ENCODE assay signal across 16 cellular contexts in genomic region chr3:55483196-55484095, GRCh38. TPM values are rescaled to one million over a fixed set of nuclear protein-coding genes. Genes with fewer than 3 reads are reported as not detected.
DNase-seq lines count a peak whose midpoint lies in the region; ATAC-seq and TF ChIP-seq lines count a peak whose summit lies in the region.
"Had no signal": no experiment of that assay in that cellular context is flagged by ENCODE, and none has a peak within 500 bp of the region (broad histone marks: within the 10 kb centered on the region; RNA-seq: fewer than 3 reads in every experiment).

No MANE protein-coding gene starts in this region.

- peak overlapping the region; percentile 100 for H3K4ac ChIP-seq in IMR-90 (ENCODE audit: low read depth, low read length)

- ATAC-seq in IMR-90 (ENCODE audit: low read depth), result no peak
- ATAC-seq in activated CD8-positive, alpha-beta T cell treated with anti-CD3 and anti-CD28 coated beads, Interleukin-2, amount 10 ng/mL, durations not matched to agents 7 days and 5 days, result no peak
- ATAC-seq: activated CD8-positive, alpha-beta T cell treated with anti-CD3 and anti-CD28 coated beads for 36 hours; heart right ventricle had no signal

- peaks cover 49% of the 10 kb centered on the region for H3K27me3 Mint-ChIP-seq in nephron (ENCODE audit: low read depth)
- H3K27me3 Mint-ChIP-seq in Caco-2 (ENCODE audit: insufficient read depth, unreplicated experiment), result peaks cover 6% of the 10 kb centered on the region
- peaks cover 79% of the 10 kb centered on the region for H3K27me3 Mint-ChIP-seq in activated CD8-positive, alpha-beta T cell treated with anti-CD3 and anti-CD28 coated beads, Interleukin-2, amount 10 ng/mL, durations not matched to agents 7 days and 5 days (ENCODE audit: low read depth)

- peak overlapping the region; percentile 90 to 99 for H4K8ac ChIP-seq in IMR-90 (ENCODE audit: low read depth in 2 of 2, low read length in 2 of 2)

- H3K23ac ChIP-seq in IMR-90 (ENCODE audit: low read depth, low read length), result peak overlapping the region; percentile 99

- H3K9ac ChIP-seq in IMR-90 (ENCODE audit: low read depth, low read length), result peak overlapping the region; percentile 99

- peaks cover 41% of the 10 kb centered on the region for H3K4me1 Mint-ChIP-seq in nephron
- H3K4me1 Mint-ChIP-seq in Caco-2 (ENCODE audit: low read depth, unreplicated experiment), result no peaks in the 10 kb centered on the region
- H3K4me1 Mint-ChIP-seq in activated CD8-positive, alpha-beta T cell treated with anti-CD3 and anti-CD28 coated beads, Interleukin-2, amount 10 ng/mL, durations not matched to agents 7 days and 5 days (ENCODE audit: low read depth), result peaks cover 19% of the 10 kb centered on the region

- peak overlapping the region; percentile 83 for H2BK20ac ChIP-seq in IMR-90 (ENCODE audit: low read depth, low read length)

- no peak for DNase-seq in AG09309 (ENCODE audit: low read depth)
- no peak for DNase-seq in IMR-90
- DNase-seq in DMS153 (lab: John Stamatoyannopoulos, UW), result no peak
- DNase-seq in Caco-2, result no peak
- DNase-seq in NCI-H345 treated with DMSO at 0.1 percent for 48 hours (lab: John Stamatoyannopoulos, UW; ENCODE audit: unreplicated experiment), result no peak
- no peak for DNase-seq in activated CD8-positive, alpha-beta T cell treated with anti-CD3 and anti-CD28 coated beads, Interleukin-2, amount 10 ng/mL, durations not matched to agents 7 days and 5 days
- DNase-seq: activated CD8-positive, alpha-beta T cell treated with anti-CD3 and anti-CD28 coated beads for 36 hours; activated naive CD4-positive, alpha-beta T cell treated with anti-CD3 and anti-CD28 coated beads, Interleukin-2, amount 10 ng/mL, durations not matched to agents 7 days and 5 days; DMS79 treated with DMSO at 0.1 percent for 48 hours; heart right ventricle; NCI-H2171; spleen; T-helper 9 cell had no signal

- H3K4me3 Mint-ChIP-seq in nephron (peak overlapping the region; percentile 94 to 97 (median 94)), Caco-2 (ENCODE audit: unreplicated experiment) (no peak overlapping the region)
- no peak overlapping the region for H3K4me3 Mint-ChIP-seq in activated CD8-positive, alpha-beta T cell treated with anti-CD3 and anti-CD28 coated beads, Interleukin-2, amount 10 ng/mL, durations not matched to agents 7 days and 5 days
- H3K4me3 Mint-ChIP-seq: activated CD8-positive, alpha-beta T cell treated with anti-CD3 and anti-CD28 coated beads for 36 hours; activated naive CD4-positive, alpha-beta T cell treated with anti-CD3 and anti-CD28 coated beads, Interleukin-2, amount 10 ng/mL, durations not matched to agents 7 days and 5 days had no signal

- H3K18ac ChIP-seq in IMR-90 (ENCODE audit: low read depth, low read length), result peak overlapping the region; percentile 88

- peak overlapping the region; percentile 98 for H2BK120ac ChIP-seq in IMR-90 (ENCODE audit: low read depth, low read length)

- H3K14ac ChIP-seq in IMR-90 (replicated peaks; ENCODE audit: low read depth, low read length), result peak overlapping the region; percentile 99

- POLR2A ChIA-PET in IMR-90 (lab: Charles Lee; ENCODE audit: unreplicated experiment), result interaction anchor here (0.6 to 1.9 kb wide), 4 partner anchors 153 to 332 kb away, joined by 3 to 8 read pairs (median 4); no protein-coding TSS in a partner anchor
- POLR2A ChIA-PET in Caco-2 (lab: Charles Lee), result no interaction called here
- POLR2A ChIA-PET in activated CD8-positive, alpha-beta T cell treated with anti-CD3 and anti-CD28 coated beads, Interleukin-2, amount 10 ng/mL, durations not matched to agents 7 days and 5 days (lab: Charles Lee), result no interaction called here

- H3K56ac ChIP-seq in IMR-90 (ENCODE audit: extremely low read depth, insufficient read depth, low read length), result peak overlapping the region; percentile 95

- peaks cover 0 to 17% of the 10 kb centered on the region in 2 experiments; a peak in 1 of 4 replicates for H3K79me1 ChIP-seq in IMR-90 (ENCODE audit: low read depth in 1 of 2, low read length in 2 of 2)

- no peak for TF ChIP-seq POLR2A in IMR-90 (IDR thresholded peaks at IDR 0.05; ENCODE audit: low read depth, low read length)

- peak overlapping the region; percentile 97 for H4K5ac ChIP-seq in IMR-90 (ENCODE audit: low read depth, low read length)

- in situ Hi-C loops in IMR-90 (cut with MboI; ENCODE audit: low sequenced_read_pairs), result loop anchor here (5.0 to 10.0 kb wide), 7 partner anchors 316 to 1059 kb away; no protein-coding TSS in a partner anchor

- intact Hi-C loops in IMR-90 (cut with micrococcal nuclease) (loop anchor here (2.0 to 10.0 kb wide), 4 partner anchors 263 to 651 kb away; no protein-coding TSS in a partner anchor), Caco-2 (cut with micrococcal nuclease; ENCODE audit: unreplicated experiment) (no loop called here)

- TF ChIP-seq CTCF in AG09309 (IDR thresholded peaks at IDR 0.05; ENCODE audit: control insufficient read depth, insufficient read depth, low read depth, low read length, missing control alignments) (no peak), IMR-90 (conservative IDR thresholded peaks at IDR 0.05; ENCODE audit: low read depth, low read length) (no peak), nephron (IDR thresholded peaks at IDR 0.05; ENCODE audit: unreplicated experiment in 3 of 3) (no peak), Caco-2 (IDR thresholded peaks at IDR 0.05; ENCODE audit: insufficient read depth in 1 of 2, low read depth in 1 of 2, low read length in 1 of 2, severe bottlenecking in 1 of 2, unreplicated experiment in 1 of 2) (no peak)

- peak overlapping the region; percentile 97 for H2BK5ac ChIP-seq in IMR-90 (ENCODE audit: low read depth, low read length, poor library complexity, severe bottlenecking)

- dilution Hi-C loops in IMR-90 (cut with HindIII; ENCODE audit: low sequenced_read_pairs, unreplicated experiment), result no loop called here

- CTCF ChIA-PET in IMR-90 (lab: Yijun Ruan, JAX) (no interaction called here), Caco-2 (lab: Charles Lee) (no interaction called here)
- CTCF ChIA-PET in activated CD8-positive, alpha-beta T cell treated with anti-CD3 and anti-CD28 coated beads, Interleukin-2, amount 10 ng/mL, durations not matched to agents 7 days and 5 days (lab: Charles Lee), result interaction anchor here (1.5 kb wide), 1 partner anchor 768 kb away, joined by 6 read pairs; no protein-coding TSS in a partner anchor

- peak overlapping the region; percentile 92; the same call in 2 of the 3 replicates for H2BK15ac ChIP-seq in IMR-90 (ENCODE audit: low read depth, low read length)

- no TSS peak for BruUV-seq in IMR-90 (replicated peaks; lab: Mats Ljungman, UMichigan)
- no TSS peak for BruUV-seq in Caco-2 (replicated peaks; lab: Mats Ljungman, UMichigan)

- H3K4me1 ChIP-seq in IMR-90 (ENCODE audit: control insufficient read depth, insufficient read depth, low read length), result peaks cover 5% of the 10 kb centered on the region; the same call in 1 of the 2 replicates
- peaks cover 5 to 12% of the 10 kb centered on the region in 2 donors for H3K4me1 ChIP-seq in esophagus (ENCODE audit: control insufficient read depth in 2 of 2, insufficient read depth in 2 of 2, low read length in 1 of 2)
- peaks cover 7% of the 10 kb centered on the region; the same call in 1 of the 2 replicates for H3K4me1 ChIP-seq in Caco-2

- H3K9me3 ChIP-seq in IMR-90 (ENCODE audit: control insufficient read depth, insufficient read depth, low read length) (no peaks in the 10 kb centered on the region), esophagus (ENCODE audit: control insufficient read depth in 2 of 2, insufficient read depth in 1 of 2, low read depth in 1 of 2, low read length in 1 of 2) (no peaks in the 10 kb centered on the region), Caco-2 (no peaks in the 10 kb centered on the region)
- H3K9me3 ChIP-seq: heart right ventricle, spleen had no signal

- no peaks in the 10 kb centered on the region for H4K20me1 ChIP-seq in IMR-90 (ENCODE audit: insufficient read depth, low read length)

- H3K9me3 Mint-ChIP-seq in nephron, result no peaks in the 10 kb centered on the region
- no peaks in the 10 kb centered on the region for H3K9me3 Mint-ChIP-seq in Caco-2 (ENCODE audit: unreplicated experiment)
- no peaks in the 10 kb centered on the region for H3K9me3 Mint-ChIP-seq in activated CD8-positive, alpha-beta T cell treated with anti-CD3 and anti-CD28 coated beads, Interleukin-2, amount 10 ng/mL, durations not matched to agents 7 days and 5 days (ENCODE audit: insufficient read depth)
- H3K9me3 Mint-ChIP-seq: activated CD8-positive, alpha-beta T cell treated with anti-CD3 and anti-CD28 coated beads for 36 hours; activated naive CD4-positive, alpha-beta T cell treated with anti-CD3 and anti-CD28 coated beads, Interleukin-2, amount 10 ng/mL, durations not matched to agents 7 days and 5 days had no signal

- peak overlapping the region; percentile 100 for H4K91ac ChIP-seq in IMR-90 (ENCODE audit: insufficient read depth, low read depth, low read length)

- no peak for TF ChIP-seq RAD21 in IMR-90 (IDR thresholded peaks at IDR 0.05; ENCODE audit: low read length)

- WGBS in IMR-90 (ENCODE audit: extremely low coverage in 2 of 2, insufficient read length in 1 of 2), 2 experiments, result 28% methylated on average over 11 of the region's 40 CpGs; no CpG with 5 or more reads in 1 of the 2 experiments
- 32 to 46% methylated on average over 40 of the region's 40 CpGs for WGBS in esophagus, 2 donors

- H2AK5ac ChIP-seq in IMR-90 (ENCODE audit: low read depth, low read length), result peak overlapping the region; percentile 99

- peak overlapping the region; percentile 79 for H2AK9ac ChIP-seq in IMR-90 (replicated peaks; ENCODE audit: low read depth, low read length, poor library complexity)

- H3K4me3 ChIP-seq in AG09309 (ENCODE audit: control insufficient read depth, low read depth, low read length), result peak overlapping the region; percentile 68
- peak overlapping the region; percentile 89 for H3K4me3 ChIP-seq in IMR-90 (ENCODE audit: insufficient read depth, low read depth, low read length)
- peak overlapping the region; percentile 14 to 67 for H3K4me3 ChIP-seq in esophagus (ENCODE audit: low read depth in 1 of 2, low read length in 2 of 2)
- no peak overlapping the region for H3K4me3 ChIP-seq in Caco-2 (ENCODE audit: low read depth, low read length)

- H3K27ac Mint-ChIP-seq in nephron (peak overlapping the region; percentile 93 to 98 (median 94)), Caco-2 (ENCODE audit: unreplicated experiment) (no peak overlapping the region)
- no peak overlapping the region for H3K27ac Mint-ChIP-seq in activated CD8-positive, alpha-beta T cell treated with anti-CD3 and anti-CD28 coated beads, Interleukin-2, amount 10 ng/mL, durations not matched to agents 7 days and 5 days
- H3K27ac Mint-ChIP-seq: activated CD8-positive, alpha-beta T cell treated with anti-CD3 and anti-CD28 coated beads for 36 hours; activated naive CD4-positive, alpha-beta T cell treated with anti-CD3 and anti-CD28 coated beads, Interleukin-2, amount 10 ng/mL, durations not matched to agents 7 days and 5 days had no signal

- no peaks in the 10 kb centered on the region for H3K9me1 ChIP-seq in IMR-90 (ENCODE audit: insufficient read depth, low read length)

- peak overlapping the region; percentile 96 for H3K4me2 ChIP-seq in IMR-90 (ENCODE audit: low read depth, low read length)

- peak overlapping the region; percentile 76 for H2AFZ ChIP-seq in IMR-90 (replicated peaks; ENCODE audit: low read length, poor library complexity)

- H3K27ac ChIP-seq in IMR-90 (ENCODE audit: insufficient read depth, low read length) (peak overlapping the region; percentile 97), esophagus (ENCODE audit: low read depth in 2 of 2, low read length in 1 of 2) (peak overlapping the region in 1 of 2 donors; percentile 18)
- H3K27ac ChIP-seq: coronary artery, heart right ventricle, spleen had no signal

- H3K27me3 ChIP-seq in IMR-90 (ENCODE audit: control insufficient read depth, insufficient read depth, low read length) (no peaks in the 10 kb centered on the region), esophagus (ENCODE audit: control insufficient read depth in 1 of 2, insufficient read depth in 2 of 2, low read length in 2 of 2) (no peaks in the 10 kb centered on the region), Caco-2 (replicated peaks; ENCODE audit: control insufficient read depth, insufficient read depth, low read length) (no peaks in the 10 kb centered on the region)

- peaks cover 30% of the 10 kb centered on the region for H3K36me3 ChIP-seq in IMR-90 (ENCODE audit: control insufficient read depth, insufficient read depth, low read length)
- no peaks in the 10 kb centered on the region for H3K36me3 ChIP-seq in esophagus (ENCODE audit: control insufficient read depth in 2 of 2, insufficient read depth in 2 of 2, low read length in 1 of 2)
- H3K36me3 ChIP-seq in Caco-2 (ENCODE audit: control insufficient read depth, insufficient read depth, low read length), result no peaks in the 10 kb centered on the region
- H3K36me3 ChIP-seq: heart right ventricle, spleen had no signal

- H3K36me3 Mint-ChIP-seq in nephron (ENCODE audit: low read depth) (peaks cover 20% of the 10 kb centered on the region), Caco-2 (ENCODE audit: insufficient read depth, unreplicated experiment) (peaks cover 17% of the 10 kb centered on the region)
- H3K36me3 Mint-ChIP-seq in activated CD8-positive, alpha-beta T cell treated with anti-CD3 and anti-CD28 coated beads, Interleukin-2, amount 10 ng/mL, durations not matched to agents 7 days and 5 days (ENCODE audit: low read depth), result no peaks in the 10 kb centered on the region

RNA-seq across cellular contexts. Expression of gene WNT5A, which starts 3.7 kb away (rescaled TPM):
- total RNA-seq in IMR-90 (2012; rRNA removed) (204 and 224 TPM in 2 replicates), Caco-2 (2022) (8.8 and 8.9 TPM in 2 replicates)
- polyA plus RNA-seq in IMR-90 (2012; rRNA removed) (229 and 231 TPM in 2 replicates), esophagus (10 to 100 TPM in 1 of 2 donors, 1 to 10 TPM in 1; 9.1 to 11.1 TPM)
- polyA plus RNA-seq in IMR-90 (2012; cell fraction: cytosol; rRNA removed), result 120 and 337 TPM in 2 replicates
- polyA plus RNA-seq in IMR-90 (2012; cell fraction: nucleus; rRNA removed; ENCODE audit: low replicate concordance), result 410 and 708 TPM in 2 replicates
- total RNA-seq in activated CD8-positive, alpha-beta T cell treated with anti-CD3 and anti-CD28 coated beads, Interleukin-2, amount 10 ng/mL, durations not matched to agents 7 days and 5 days, result not detected
- total RNA-seq: activated CD8-positive, alpha-beta T cell treated with anti-CD3 and anti-CD28 coated beads for 36 hours had no signal

Comparison
In these comparisons a context has a peak if more than half of its experiments do, and no peak if none do; other contexts are left out.
1. H3K27ac Mint-ChIP-seq: peak in nephron (3 of 3); none in Caco-2 (single experiment) and activated CD8-positive, alpha-beta T cell treated with anti-CD3 and anti-CD28 coated beads, Interleukin-2, amount 10 ng/mL, durations not matched to agents 7 days and 5 days (single experiment).
2. H3K4me3 Mint-ChIP-seq: peak in nephron (3 of 3); none in Caco-2 (single experiment) and activated CD8-positive, alpha-beta T cell treated with anti-CD3 and anti-CD28 coated beads, Interleukin-2, amount 10 ng/mL, durations not matched to agents 7 days and 5 days (single experiment).
3. RNA of gene WNT5A, which starts 3.7 kb away (total RNA-seq): 204 to 224 TPM in IMR-90; 8.8 to 8.9 TPM in Caco-2 and not detected in activated CD8-positive, alpha-beta T cell treated with anti-CD3 and anti-CD28 coated beads, Interleukin-2, amount 10 ng/mL, durations not matched to agents 7 days and 5 days; every median in the first group is over 10 times any median in the second.